Comparison of ENCODE assay signal across 8 cellular contexts in genomic region chr15:31360843-31361763, GRCh38. TPM values are rescaled to one million over a fixed set of nuclear protein-coding genes. Genes with fewer than 3 reads are reported as not detected.
DNase-seq lines count a peak whose midpoint lies in the region; ATAC-seq and TF ChIP-seq lines count a peak whose summit lies in the region.

No MANE protein-coding gene starts in this region.

- no peaks in the 10 kb centered on the region for H3K27me3 ChIP-seq in cardiac muscle cell

- TF ChIP-seq CTCF in cardiac muscle cell (IDR thresholded peaks at IDR 0.05; ENCODE audit: low read depth, low read length), result no peak

- no peaks in the 10 kb centered on the region for H3K9me3 ChIP-seq in cardiac muscle cell (ENCODE audit: low read depth)

- H3K4me1 Mint-ChIP-seq in stimulated activated naive B cell treated with anti-CD40 and anti-IgM and Interleukin-4, amounts not matched to agents 10 μg/mL and 1 μg/mL and 100 μg/mL, for 72 hours, result peaks cover 81 to 100% of the 10 kb centered on the region in 2 donors

- H3K9me3 Mint-ChIP-seq in stimulated activated naive B cell treated with anti-CD40 and anti-IgM and Interleukin-4, amounts not matched to agents 10 μg/mL and 1 μg/mL and 100 μg/mL, for 72 hours, result no peaks in the 10 kb centered on the region

- peak overlapping the region; percentile 97 for H3K27ac Mint-ChIP-seq in stimulated activated naive B cell treated with anti-CD40 and anti-IgM and Interleukin-4, amounts not matched to agents 10 μg/mL and 1 μg/mL and 100 μg/mL, for 72 hours

- DNase-seq in AML-193 (lab: John Stamatoyannopoulos, UW), result peak; percentile 9 to 22
- peak; percentile 65 to 90 for DNase-seq in NCI-H526 (lab: John Stamatoyannopoulos, UW)
- peak; percentile 55 for DNase-seq in activated CD8-positive, alpha-beta memory T cell treated with anti-CD3 and anti-CD28 coated beads, Interleukin-2, amount 50 U/mL, for 4 hours
- DNase-seq in cardiac muscle cell (ENCODE audit: low read depth in 1 of 2, low spot score in 1 of 2), result no peak
- DNase-seq in stimulated activated naive B cell treated with anti-CD40 and anti-IgM and Interleukin-4, amounts not matched to agents 10 μg/mL and 1 μg/mL and 100 μg/mL, for 72 hours, result peak; percentile 61
- no peak for DNase-seq in SK-N-DZ (ENCODE audit: low spot score)

- H3K27ac ChIP-seq in cardiac muscle cell, result peak overlapping the region; percentile 82

- H3K4me3 Mint-ChIP-seq in stimulated activated naive B cell treated with anti-CD40 and anti-IgM and Interleukin-4, amounts not matched to agents 10 μg/mL and 1 μg/mL and 100 μg/mL, for 72 hours, result peak overlapping the region; percentile 77 to 79

- ATAC-seq in GM19023 (IDR thresholded peaks at IDR 0.05; ENCODE audit: unreplicated experiment) (peak; percentile 67), HG03135 (IDR thresholded peaks at IDR 0.05; ENCODE audit: unreplicated experiment) (peak; percentile 71)
- ATAC-seq in stimulated activated naive B cell treated with anti-CD40 and anti-IgM and Interleukin-4, amounts not matched to agents 10 μg/mL and 1 μg/mL and 100 μg/mL, for 72 hours (replicated peaks), result peak; percentile 75 to 77

- H3K27me3 Mint-ChIP-seq in stimulated activated naive B cell treated with anti-CD40 and anti-IgM and Interleukin-4, amounts not matched to agents 10 μg/mL and 1 μg/mL and 100 μg/mL, for 72 hours, result no peaks in the 10 kb centered on the region

- H3K36me3 Mint-ChIP-seq in stimulated activated naive B cell treated with anti-CD40 and anti-IgM and Interleukin-4, amounts not matched to agents 10 μg/mL and 1 μg/mL and 100 μg/mL, for 72 hours, result peaks cover 25 to 46% of the 10 kb centered on the region in 2 donors

- H3K4me1 ChIP-seq in cardiac muscle cell (ENCODE audit: low read depth), result peaks cover 85% of the 10 kb centered on the region

- H3K4me3 ChIP-seq in cardiac muscle cell, result no peak overlapping the region

- H3K36me3 ChIP-seq in cardiac muscle cell, result no peaks in the 10 kb centered on the region

RNA-seq across cellular contexts. Expression of gene KLF13, which starts 34.5 kb away (rescaled TPM):
- total RNA-seq in cardiac muscle cell, result 26.3 and 35.7 TPM in 2 replicates
- polyA plus RNA-seq in cardiac muscle cell, result 15.1 and 34.8 TPM in 2 replicates
- polyA plus RNA-seq in SK-N-DZ (2014; cell fraction: cytosol; rRNA removed), result 65.3 and 76.1 TPM in 2 replicates
- polyA plus RNA-seq in SK-N-DZ (2014; cell fraction: nucleus; rRNA removed), result 26.8 and 37.7 TPM in 2 replicates

Comparison
In these comparisons a context has a peak if more than half of its experiments do, and no peak if none do; other contexts are left out.
1. DNase-seq: peak in AML-193 (2 of 2), NCI-H526 (2 of 2), activated CD8-positive, alpha-beta memory T cell treated with anti-CD3 and anti-CD28 coated beads, Interleukin-2, amount 50 U/mL, for 4 hours (single experiment) and stimulated activated naive B cell treated with anti-CD40 and anti-IgM and Interleukin-4, amounts not matched to agents 10 μg/mL and 1 μg/mL and 100 μg/mL, for 72 hours (single experiment); none in cardiac muscle cell (0 of 2) and SK-N-DZ (single experiment).
2. Peak in every context shown above with its lines, with median percentiles within 50 percentile points of each other: ATAC-seq.